ENCODE assay signal across 8 cellular contexts in genomic region chr1:40449684-40450490, GRCh38. TPM values are rescaled to one million over a fixed set of nuclear protein-coding genes. Genes with fewer than 3 reads are reported as not detected.
DNase-seq lines count a peak whose midpoint lies in the region; TF ChIP-seq lines count a peak whose summit lies in the region.

TSS of gene ZFP69B (plus strand) at chr1:40450476. CDS start at chr1:40450962, 486 bp downstream.

- peak; percentile 34 for TF ChIP-seq RAD21 in neural cell (conservative IDR thresholded peaks at IDR 0.05)

- H2AFZ ChIP-seq in neural cell (ENCODE audit: low read depth, low read length) = peak within 1 kb of the TSS; percentile 63

- H3K4me2 ChIP-seq in neural cell (ENCODE audit: low read length) = peak within 1 kb of the TSS; percentile 94

- H3K4me3 Mint-ChIP-seq in stimulated activated naive CD8-positive, alpha-beta T cell treated with anti-CD3 and anti-CD28 coated beads, Interleukin-15, Interleukin-2, amounts not matched to agents 100 ng/mL and 50 ng/mL, for 24 hours = peak within 1 kb of the TSS; percentile 87

- H3K9me3 Mint-ChIP-seq in stimulated activated naive CD8-positive, alpha-beta T cell treated with anti-CD3 and anti-CD28 coated beads, Interleukin-15, Interleukin-2, amounts not matched to agents 100 ng/mL and 50 ng/mL, for 24 hours = peaks cover 27% of the 10 kb centered on the region

- H3K27me3 ChIP-seq in neural cell (ENCODE audit: insufficient read depth, low read depth, low read length) = no peaks in the 10 kb centered on the region

- no peaks in the 10 kb centered on the region for H4K20me1 ChIP-seq in neural cell (ENCODE audit: insufficient read depth)

- POLR2A ChIA-PET in RWPE1 (lab: Yijun Ruan, JAX; ENCODE audit: low non-redundant PET) = interaction anchor here (0.5 to 0.6 kb wide), 2 partner anchors 9 to 242 kb away, joined by 4 read pairs; no protein-coding TSS in a partner anchor

- no peaks in the 10 kb centered on the region for H3K9me2 ChIP-seq in neural cell (ENCODE audit: insufficient read depth, low read length)

- peaks cover 46% of the 10 kb centered on the region for H3K4me1 Mint-ChIP-seq in stimulated activated naive CD8-positive, alpha-beta T cell treated with anti-CD3 and anti-CD28 coated beads, Interleukin-15, Interleukin-2, amounts not matched to agents 100 ng/mL and 50 ng/mL, for 24 hours (ENCODE audit: low read depth)

- H3K9me3 ChIP-seq in neural cell (ENCODE audit: low read length) = peaks cover 3% of the 10 kb centered on the region

- H3F3A ChIP-seq in neural cell (ENCODE audit: insufficient read depth, low read length, poor library complexity, severe bottlenecking) = peaks cover 7% of the 10 kb centered on the region

- H3K27ac ChIP-seq in RWPE1 = peak within 1 kb of the TSS; percentile 89
- H3K27ac ChIP-seq in neural cell (ENCODE audit: low read length) = peak within 1 kb of the TSS; percentile 94

- peak within 1 kb of the TSS; percentile 93 for H3K27ac Mint-ChIP-seq in stimulated activated naive CD8-positive, alpha-beta T cell treated with anti-CD3 and anti-CD28 coated beads, Interleukin-15, Interleukin-2, amounts not matched to agents 100 ng/mL and 50 ng/mL, for 24 hours

- peak within 1 kb of the TSS; percentile 94 for H3K9ac ChIP-seq in neural cell (ENCODE audit: low read length)

- DNase-seq in EL = peak; percentile 94
- peak; percentile 86 for DNase-seq in GOT3 (lab: John Stamatoyannopoulos, UW)
- peak; percentile 93 for DNase-seq in LoVo (ENCODE audit: low spot score)
- peak; percentile 92 for DNase-seq in RWPE1 (ENCODE audit: low spot score)
- peak; percentile 96 for DNase-seq in activated effector memory CD4-positive, alpha-beta T cell treated with anti-CD3 and anti-CD28 coated beads, Interleukin-2, amount 50 U/mL, for 16 hours
- peak; percentile 92 for DNase-seq in fibroblast of villous mesenchyme (ENCODE audit: low read depth)

- CTCF ChIA-PET in RWPE1 (lab: Yijun Ruan, JAX) = interaction anchor here (0.5 kb wide), 1 partner anchor 308 kb away, joined by 3 read pairs; no protein-coding TSS in a partner anchor

- H3K27me3 Mint-ChIP-seq in stimulated activated naive CD8-positive, alpha-beta T cell treated with anti-CD3 and anti-CD28 coated beads, Interleukin-15, Interleukin-2, amounts not matched to agents 100 ng/mL and 50 ng/mL, for 24 hours = no peaks in the 10 kb centered on the region

- H3K4me3 ChIP-seq in fibroblast of villous mesenchyme (ENCODE audit: low read depth, low read length) (peak within 1 kb of the TSS; percentile 78), neural cell (ENCODE audit: low read length) (peak within 1 kb of the TSS; percentile 74)

- TF ChIP-seq EP300 in neural cell (conservative IDR thresholded peaks at IDR 0.05; ENCODE audit: poor library complexity, severe bottlenecking) = peak; percentile 61

- peaks cover 16% of the 10 kb centered on the region for H3K36me3 ChIP-seq in neural cell (ENCODE audit: insufficient read depth, low read length)

- H3K79me2 ChIP-seq in neural cell (replicated peaks; ENCODE audit: insufficient read depth, low read length) = peaks cover 30% of the 10 kb centered on the region

- H3K36me3 Mint-ChIP-seq in stimulated activated naive CD8-positive, alpha-beta T cell treated with anti-CD3 and anti-CD28 coated beads, Interleukin-15, Interleukin-2, amounts not matched to agents 100 ng/mL and 50 ng/mL, for 24 hours (ENCODE audit: low read depth) = peaks cover 59% of the 10 kb centered on the region

- TF ChIP-seq CTCF in RWPE1 (conservative IDR thresholded peaks at IDR 0.05; ENCODE audit: low read depth) (no peak), fibroblast of villous mesenchyme (IDR thresholded peaks at IDR 0.05; ENCODE audit: insufficient read depth, low read depth, low read length) (no peak), neural cell (IDR thresholded peaks at IDR 0.05; ENCODE audit: poor library complexity, severe bottlenecking) (peak; percentile 36)

TF ChIP-seq in neural cell, 6 proteins besides CTCF, POLR2A, EP300 and RAD21:
- TF ChIP-seq EZH2 (IDR thresholded peaks at IDR 0.05; ENCODE audit: borderline replicate concordance, insufficient read depth, low read length, poor library complexity, severe bottlenecking) (no peak), TAF1 (IDR thresholded peaks at IDR 0.05; ENCODE audit: low read depth) (peak; percentile 95), SMC3 (conservative IDR thresholded peaks at IDR 0.05; ENCODE audit: poor library complexity) (peak; percentile 30), REST (IDR thresholded peaks at IDR 0.05; ENCODE audit: borderline replicate concordance) (peak; percentile 89), POLR2AphosphoS5 (IDR thresholded peaks at IDR 0.05) (peak; percentile 98), MXI1 (conservative IDR thresholded peaks at IDR 0.05; ENCODE audit: poor library complexity, severe bottlenecking) (peak; percentile 82)

RNA-seq across cellular contexts. Expression of gene ZFP69B, which starts in this region (rescaled TPM):
- total RNA-seq in fibroblast of villous mesenchyme = 3.9 and 5.8 TPM in 2 replicates
- polyA plus RNA-seq in neural cell = 18.2 and 21.6 TPM in 2 replicates
- polyA minus RNA-seq in neural cell = 46.3 and 52.7 TPM in 2 replicates

Comparison
In these comparisons a context has a peak if more than half of its experiments do, and no peak if none do; other contexts are left out.
1. Peak in every context shown above with its lines: DNase-seq, H3K4me3 ChIP-seq and H3K27ac ChIP-seq.